ENCODE assay signal across 8 cellular contexts in the genomic region with DNA sequence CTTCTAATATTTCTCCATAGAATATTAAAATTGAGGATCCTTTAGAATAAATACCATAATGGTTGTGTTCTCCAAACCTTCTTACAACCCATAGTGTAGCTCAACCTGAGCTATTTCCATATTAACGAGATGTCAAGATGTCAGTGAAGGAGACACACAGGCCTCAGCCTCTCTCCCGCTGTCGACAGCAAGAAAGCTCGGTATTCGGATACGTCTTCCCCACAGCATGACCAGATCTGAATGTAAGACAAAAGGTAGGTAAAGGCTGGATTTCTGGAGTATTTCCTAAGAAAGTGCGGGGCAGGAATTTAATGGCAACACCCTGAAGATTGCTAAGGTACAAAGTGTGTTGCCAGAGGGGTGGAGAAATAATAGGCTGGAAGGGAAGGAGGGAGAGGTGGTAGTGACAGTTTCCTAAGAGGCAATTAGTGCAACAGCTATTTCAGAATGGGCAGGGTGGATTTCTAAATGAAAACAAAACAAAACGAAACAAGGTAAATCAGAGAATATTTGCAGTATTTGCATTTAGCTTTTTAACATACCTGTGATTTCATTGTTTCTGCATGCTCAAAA. TPM values are rescaled to one million over a fixed set of nuclear protein-coding genes. Genes with fewer than 3 reads are reported as not detected.
DNase-seq lines count a peak whose midpoint lies in the region; ATAC-seq and TF ChIP-seq lines count a peak whose summit lies in the region.

No MANE protein-coding gene starts in this region.

- no peaks in the 10 kb centered on the region for H3K27me3 Mint-ChIP-seq in Caco-2 (ENCODE audit: insufficient read depth, unreplicated experiment)
- no peaks in the 10 kb centered on the region for H3K27me3 Mint-ChIP-seq in effector memory CD8-positive, alpha-beta T cell

- TF ChIP-seq EP300 in ovary (IDR thresholded peaks at IDR 0.05): no peak

- TF ChIP-seq POLR2A in NB4 (IDR thresholded peaks at IDR 0.05; ENCODE audit: extremely low read depth, insufficient read length) (no peak), ovary (IDR thresholded peaks at IDR 0.05) (no peak)

- intact Hi-C loops in Caco-2 (cut with micrococcal nuclease; ENCODE audit: unreplicated experiment): loop anchor here (5.0 to 10.0 kb wide), 3 partner anchors 345 to 512 kb away; a partner anchor contains a TSS
- intact Hi-C loops in ovary (cut with DNase I): loop anchor here in 3 of 4 donors (5.0 to 10.0 kb wide), 3 partner anchors 145 to 395 kb away; a partner anchor contains a TSS

- H3K27me3 ChIP-seq in Caco-2 (replicated peaks; ENCODE audit: control insufficient read depth, insufficient read depth, low read length) (no peaks in the 10 kb centered on the region), ovary (no peaks in the 10 kb centered on the region)

- H3K4me1 ChIP-seq in Caco-2 (peaks cover 37% of the 10 kb centered on the region), ovary (ENCODE audit: insufficient read depth) (peaks cover 6% of the 10 kb centered on the region)

- POLR2A ChIA-PET in Caco-2 (lab: Charles Lee): no interaction called here

- DNase-seq in Caco-2 (no peak), NB4 (ENCODE audit: low read depth) (no peak), ovary (no peak), DMS79 treated with DMSO at 0.1 percent for 48 hours (lab: John Stamatoyannopoulos, UW) (no peak), cortex of kidney (lab: John Stamatoyannopoulos, UW) (no peak), DMS79 (lab: John Stamatoyannopoulos, UW) (no peak)
- no peak for DNase-seq in effector memory CD8-positive, alpha-beta T cell
- no peak for DNase-seq in stimulated activated CD4-positive, alpha-beta T cell treated with anti-CD3 and anti-CD28 coated beads, Interleukin-2, amount 100 ng/mL, for 48 hours

- H3K36me3 Mint-ChIP-seq in Caco-2 (ENCODE audit: insufficient read depth, unreplicated experiment): peaks cover 34% of the 10 kb centered on the region
- H3K36me3 Mint-ChIP-seq in effector memory CD8-positive, alpha-beta T cell (ENCODE audit: insufficient read depth): peaks cover 40% of the 10 kb centered on the region

- CTCF ChIA-PET in Caco-2 (lab: Charles Lee): no interaction called here

- H3K4me3 ChIP-seq in Caco-2 (ENCODE audit: low read depth, low read length) (peak overlapping the region; percentile 96), NB4 (ENCODE audit: low read depth, low read length) (peak overlapping the region; percentile 88), ovary (peak overlapping the region; percentile 93)

- peak overlapping the region; percentile 76 for H3K4me3 Mint-ChIP-seq in Caco-2 (ENCODE audit: unreplicated experiment)
- H3K4me3 Mint-ChIP-seq in effector memory CD8-positive, alpha-beta T cell: peak overlapping the region; percentile 91 to 93

- no peaks in the 10 kb centered on the region for H3K9me3 Mint-ChIP-seq in Caco-2 (ENCODE audit: unreplicated experiment)
- no peaks in the 10 kb centered on the region for H3K9me3 Mint-ChIP-seq in effector memory CD8-positive, alpha-beta T cell

- ATAC-seq in effector memory CD8-positive, alpha-beta T cell (replicated peaks): no peak

- H3K36me3 ChIP-seq in Caco-2 (ENCODE audit: control insufficient read depth, insufficient read depth, low read length) (no peaks in the 10 kb centered on the region), ovary (no peaks in the 10 kb centered on the region)

- H3K9me3 ChIP-seq in Caco-2 (no peaks in the 10 kb centered on the region), ovary (no peaks in the 10 kb centered on the region)

- peak overlapping the region in 1 of 2 donors; percentile 89 for H3K27ac ChIP-seq in ovary

- no TSS peak for BruUV-seq in Caco-2 (replicated peaks; lab: Mats Ljungman, UMichigan)

- peaks cover 59% of the 10 kb centered on the region for H3K4me1 Mint-ChIP-seq in Caco-2 (ENCODE audit: low read depth, unreplicated experiment)
- H3K4me1 Mint-ChIP-seq in effector memory CD8-positive, alpha-beta T cell (ENCODE audit: low read depth in 2 of 2): peaks cover 41 to 51% of the 10 kb centered on the region in 2 donors

- H3K27ac Mint-ChIP-seq in Caco-2 (ENCODE audit: unreplicated experiment): peak overlapping the region; percentile 76
- peak overlapping the region; percentile 97 for H3K27ac Mint-ChIP-seq in effector memory CD8-positive, alpha-beta T cell

- TF ChIP-seq CTCF in Caco-2 (IDR thresholded peaks at IDR 0.05; ENCODE audit: insufficient read depth in 1 of 2, low read depth in 1 of 2, low read length in 1 of 2, severe bottlenecking in 1 of 2, unreplicated experiment in 1 of 2) (no peak), NB4 (IDR thresholded peaks at IDR 0.05; ENCODE audit: low read depth, low read length) (no peak), ovary (IDR thresholded peaks at IDR 0.05) (no peak)

- WGBS in ovary, 3 donors: 60 to 75% (median 62%) methylated on average over 8 of the region's 8 CpGs

RNA-seq across cellular contexts. Expression of a gene that starts 1.7 kb away (rescaled TPM):
- total RNA-seq in Caco-2 (2022): 69.3 and 73.9 TPM in 2 replicates
- total RNA-seq in ovary: 10 to 100 TPM; 23.6 to 44.2 (median 29.8) TPM
- polyA plus RNA-seq in ovary: 10 to 100 TPM; 25.3 to 39.5 TPM

RNA-seq across cellular contexts. Expression of a gene that starts 11.1 kb away (rescaled TPM):
- total RNA-seq in Caco-2 (2022) (0.14 and 0.79 TPM in 2 replicates), ovary (1 to 10 TPM; 1.7 to 3.2 (median 2.4) TPM)
- polyA plus RNA-seq in ovary: under 1 TPM; 0.70 to 0.87 TPM
